In the genomic region with DNA sequence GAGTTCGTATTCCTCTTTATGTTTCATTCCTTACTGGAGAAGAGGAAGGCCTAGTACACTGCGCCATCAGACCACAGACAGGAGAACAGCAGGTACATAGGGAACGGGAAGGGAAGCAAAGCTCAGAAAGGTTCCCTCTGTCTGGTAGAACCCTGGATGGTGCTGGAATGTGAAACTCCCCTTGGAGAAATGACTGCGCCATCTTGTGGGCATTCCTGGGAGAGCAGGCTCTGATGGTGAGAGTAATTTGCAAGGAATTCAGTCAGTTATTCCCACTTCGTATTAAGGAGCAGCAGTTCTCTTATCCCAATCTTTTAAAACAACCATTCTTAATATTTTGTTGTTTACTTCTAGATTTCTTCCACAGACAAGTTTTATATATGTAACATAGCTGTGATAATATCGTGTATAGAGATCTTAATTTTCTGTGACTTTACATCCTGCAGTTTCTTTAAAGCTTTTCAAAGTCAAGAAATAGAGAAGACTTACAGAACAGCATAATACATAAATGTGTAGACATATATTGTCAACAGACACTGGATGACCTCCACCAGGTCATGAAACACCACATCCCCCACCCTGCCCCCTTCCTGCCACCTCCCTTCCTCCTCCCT, we compare ENCODE assay signal across 8 cellular contexts.
DNase-seq lines count a peak whose midpoint lies in the region; ATAC-seq, FAIRE-seq and TF ChIP-seq lines count a peak whose summit lies in the region.

No MANE protein-coding gene starts in this region.

- H4K20me1 ChIP-seq in keratinocyte (ENCODE audit: control insufficient read depth, extremely low read depth, insufficient read depth, low read length), result no peaks in the 10 kb centered on the region

- DNase-seq in NCI-H1436 (lab: John Stamatoyannopoulos, UW), result peak; percentile 23
- DNase-seq in NCI-H1436 treated with DMSO at 0.1 percent for 48 hours (lab: John Stamatoyannopoulos, UW), result no peak
- peak; percentile 50 to 61 for DNase-seq in NCI-H2081 (lab: John Stamatoyannopoulos, UW)
- peak; percentile 77 for DNase-seq in bronchial epithelial cell (ENCODE audit: low read depth)
- peak; percentile 35 for DNase-seq in keratinocyte (ENCODE audit: low read depth, low spot score)
- peak; percentile 72 to 76 for DNase-seq in stimulated activated CD4-positive, alpha-beta T cell treated with anti-CD3 and anti-CD28 coated beads, Interleukin-2, amount 100 ng/mL, for 24 hours
- DNase-seq in stimulated activated naive B cell treated with anti-CD40 and anti-IgM and Interleukin-4, amounts not matched to agents 10 μg/mL and 1 μg/mL and 100 μg/mL, for 72 hours, result no peak

- peak; percentile 95 for TF ChIP-seq CTCF in VCaP (conservative IDR thresholded peaks at IDR 0.05)
- peak; percentile 81 for TF ChIP-seq CTCF in bronchial epithelial cell (IDR thresholded peaks at IDR 0.05; ENCODE audit: insufficient read depth, low read length, severe bottlenecking)
- peak; percentile 79 to 96 (median 90) for TF ChIP-seq CTCF in keratinocyte (optimal IDR thresholded peaks at IDR 0.05 in 1 of 3, IDR thresholded peaks at IDR 0.05 in 1 of 3, conservative IDR thresholded peaks at IDR 0.05 in 1 of 3; ENCODE audit: extremely low read depth in 1 of 3, insufficient read depth in 2 of 3, low read length in 3 of 3)

- no peak overlapping the region for H2AFZ ChIP-seq in keratinocyte (ENCODE audit: control insufficient read depth, low read length)

- H3K9me3 Mint-ChIP-seq in stimulated activated naive B cell treated with anti-CD40 and anti-IgM and Interleukin-4, amounts not matched to agents 10 μg/mL and 1 μg/mL and 100 μg/mL, for 72 hours, result no peaks in the 10 kb centered on the region

- H3K4me1 Mint-ChIP-seq in stimulated activated naive B cell treated with anti-CD40 and anti-IgM and Interleukin-4, amounts not matched to agents 10 μg/mL and 1 μg/mL and 100 μg/mL, for 72 hours, result no peaks in the 10 kb centered on the region

- peaks cover 6 to 26% of the 10 kb centered on the region in 2 donors for H3K27me3 Mint-ChIP-seq in stimulated activated naive B cell treated with anti-CD40 and anti-IgM and Interleukin-4, amounts not matched to agents 10 μg/mL and 1 μg/mL and 100 μg/mL, for 72 hours

- peaks cover 1% of the 10 kb centered on the region for H3K36me3 ChIP-seq in bronchial epithelial cell (ENCODE audit: control insufficient read depth, insufficient read depth, low read length)
- H3K36me3 ChIP-seq in keratinocyte (ENCODE audit: control insufficient read depth in 2 of 2, extremely low read depth in 1 of 2, insufficient read depth in 2 of 2, low read length in 2 of 2), result peaks cover 0 to 8% of the 10 kb centered on the region in 2 experiments

- no peak overlapping the region for H3K4me3 Mint-ChIP-seq in stimulated activated naive B cell treated with anti-CD40 and anti-IgM and Interleukin-4, amounts not matched to agents 10 μg/mL and 1 μg/mL and 100 μg/mL, for 72 hours

- H3K79me2 ChIP-seq in keratinocyte (ENCODE audit: control insufficient read depth, insufficient read depth, low read length), result no peaks in the 10 kb centered on the region

- H3K9me1 ChIP-seq in keratinocyte (ENCODE audit: control insufficient read depth, extremely low read depth, insufficient read depth, low read length), result no peaks in the 10 kb centered on the region

- H3K4me2 ChIP-seq in keratinocyte (ENCODE audit: control insufficient read depth, extremely low read depth, insufficient read depth, low read depth, low read length), result peak overlapping the region; percentile 6

- no peak overlapping the region for H3K9ac ChIP-seq in keratinocyte (ENCODE audit: control insufficient read depth, extremely low read depth, insufficient read depth, low read length)

- ATAC-seq in stimulated activated naive B cell treated with anti-CD40 and anti-IgM and Interleukin-4, amounts not matched to agents 10 μg/mL and 1 μg/mL and 100 μg/mL, for 72 hours (replicated peaks), result no peak

- H3K27me3 ChIP-seq in bronchial epithelial cell (ENCODE audit: control insufficient read depth, insufficient read depth, low read length) (no peaks in the 10 kb centered on the region), keratinocyte (ENCODE audit: control insufficient read depth, extremely low read depth, insufficient read depth, low read length) (no peaks in the 10 kb centered on the region)

- H3K27ac ChIP-seq in VCaP (no peak overlapping the region), keratinocyte (ENCODE audit: control insufficient read depth, insufficient read depth, low read length) (no peak overlapping the region)

- no peak overlapping the region for H3K4me3 ChIP-seq in bronchial epithelial cell (ENCODE audit: low read depth, low read length)
- no peak overlapping the region for H3K4me3 ChIP-seq in keratinocyte (ENCODE audit: control insufficient read depth in 2 of 3, extremely low read depth in 1 of 3, insufficient read depth in 2 of 3, low read depth in 1 of 3, low read length in 3 of 3)

- peak; percentile 89 for FAIRE-seq in bronchial epithelial cell (lab: Jason Lieb, UNC)
- peak; percentile 99 for FAIRE-seq in keratinocyte (lab: Jason Lieb, UNC)

- H3K27ac Mint-ChIP-seq in stimulated activated naive B cell treated with anti-CD40 and anti-IgM and Interleukin-4, amounts not matched to agents 10 μg/mL and 1 μg/mL and 100 μg/mL, for 72 hours, result no peak overlapping the region

- peaks cover 13% of the 10 kb centered on the region for H3K4me1 ChIP-seq in keratinocyte (ENCODE audit: control insufficient read depth, extremely low read depth, insufficient read depth, low read length)

- no peaks in the 10 kb centered on the region for H3K36me3 Mint-ChIP-seq in stimulated activated naive B cell treated with anti-CD40 and anti-IgM and Interleukin-4, amounts not matched to agents 10 μg/mL and 1 μg/mL and 100 μg/mL, for 72 hours

- no peaks in the 10 kb centered on the region for H3K9me3 ChIP-seq in keratinocyte (ENCODE audit: control insufficient read depth, low read depth, low read length)

- dilution Hi-C loops in keratinocyte (cut with MboI; ENCODE audit: extremely low pct_ligation_motif_present, low sequenced_read_pairs), result no loop called here

Comparison
In these comparisons a context has a peak if more than half of its experiments do, and no peak if none do; other contexts are left out.
1. DNase-seq: peak in NCI-H1436 (single experiment), NCI-H2081 (2 of 2), bronchial epithelial cell (single experiment), keratinocyte (single experiment) and stimulated activated CD4-positive, alpha-beta T cell treated with anti-CD3 and anti-CD28 coated beads, Interleukin-2, amount 100 ng/mL, for 24 hours (2 of 2); none in NCI-H1436 treated with DMSO at 0.1 percent for 48 hours (single experiment) and stimulated activated naive B cell treated with anti-CD40 and anti-IgM and Interleukin-4, amounts not matched to agents 10 μg/mL and 1 μg/mL and 100 μg/mL, for 72 hours (single experiment).
2. Peak in every context shown above with its lines, with median percentiles within 50 percentile points of each other: CTCF ChIP-seq.